In genomic region chr20:57888591-57888990, GRCh38 we compare ENCODE assay signal across 16 cellular contexts.
DNase-seq lines count a peak whose midpoint lies in the region; ATAC-seq and TF ChIP-seq lines count a peak whose summit lies in the region.
"Had no signal": no experiment of that assay in that cellular context is flagged by ENCODE, and none has a peak within 500 bp of the region (broad histone marks: within the 10 kb centered on the region; RNA-seq: fewer than 3 reads in every experiment).

No MANE protein-coding gene starts in this region.

- H3K79me2 ChIP-seq in trophoblast cell (ENCODE audit: control insufficient read depth, insufficient read depth, low read length, poor library complexity), result no peaks in the 10 kb centered on the region

- no peaks in the 10 kb centered on the region for H3K9me3 Mint-ChIP-seq in natural killer cell treated with Interleukin-12 subunit alpha and Interleukin-12 subunit beta and Interleukin-15 and Interleukin-18, amount 100 ng/mL, for 72 hours
- H3K9me3 Mint-ChIP-seq in natural killer cell, result no peaks in the 10 kb centered on the region
- H3K9me3 Mint-ChIP-seq in activated T-helper 1 cell treated with anti-CD3 and anti-CD28 coated beads, Interleukin-12 subunit alpha, Interleukin-12 subunit beta, Interleukin-2, Interleukin-4 antibody, amounts not matched to agents 30 ng/mL and 10 ng/mL and 1 ng/mL, durations not matched to agents 14 hours and 24 hours and 36 hours, result no peaks in the 10 kb centered on the region

- H3K36me3 ChIP-seq in trophoblast cell (ENCODE audit: control insufficient read depth in 1 of 2, insufficient read depth in 2 of 2, low read length in 2 of 2), result no peaks in the 10 kb centered on the region
- H3K36me3 ChIP-seq: BE2C had no signal

- no peak overlapping the region for H3K4me2 ChIP-seq in trophoblast cell (ENCODE audit: low read length)

- DNase-seq in natural killer cell treated with Interleukin-12 subunit alpha and Interleukin-12 subunit beta and Interleukin-15 and Interleukin-18, amount 100 ng/mL, for 72 hours (ENCODE audit: low spot score), result peak; percentile 56
- DNase-seq in natural killer cell, result no peak
- peak; percentile 47 for DNase-seq in coronary artery (ENCODE audit: low spot score)
- DNase-seq in trophoblast cell, result peak; percentile 21 to 52
- no peak for DNase-seq in islet precursor cell
- no peak for DNase-seq in activated T-helper 1 cell treated with anti-CD3 and anti-CD28 coated beads, Interleukin-12 subunit alpha, Interleukin-12 subunit beta, Interleukin-2, Interleukin-4 antibody, amounts not matched to agents 30 ng/mL and 10 ng/mL and 1 ng/mL, durations not matched to agents 14 hours and 24 hours and 36 hours (ENCODE audit: low spot score)
- DNase-seq: ACHN; BE2C; C1 segment of cervical spinal cord; CD4-positive, CD25-positive, alpha-beta regulatory T cell; CD8-positive, alpha-beta memory T cell; COR-L47; GOT3; H9 had no signal

- no peaks in the 10 kb centered on the region for H3K27me3 ChIP-seq in trophoblast cell (ENCODE audit: insufficient read depth, low read length)
- H3K27me3 ChIP-seq: BE2C had no signal

- no peak overlapping the region for H4K8ac ChIP-seq in trophoblast cell (ENCODE audit: low read depth, low read length)

- no peak overlapping the region for H3K4ac ChIP-seq in trophoblast cell (ENCODE audit: low read depth, low read length)

- H3K18ac ChIP-seq in trophoblast cell (ENCODE audit: low read length), result no peak overlapping the region

- no peak overlapping the region for H3K9ac ChIP-seq in trophoblast cell (ENCODE audit: low read length)

- no peak overlapping the region for H4K91ac ChIP-seq in trophoblast cell (ENCODE audit: low read depth, low read length)

- intact Hi-C loops in natural killer cell (cut with micrococcal nuclease), result no loop called here
- intact Hi-C loops in activated T-helper 1 cell treated with anti-CD3 and anti-CD28 coated beads, Interleukin-12 subunit alpha, Interleukin-12 subunit beta, Interleukin-2, Interleukin-4 antibody, amounts not matched to agents 30 ng/mL and 10 ng/mL and 1 ng/mL, durations not matched to agents 14 hours and 24 hours and 36 hours (cut with micrococcal nuclease), result no loop called here

- ATAC-seq in natural killer cell treated with Interleukin-12 subunit alpha and Interleukin-12 subunit beta and Interleukin-15 and Interleukin-18, amount 100 ng/mL, for 72 hours, result peak in 1 of 2 donors; percentile 59
- ATAC-seq in natural killer cell, result no peak
- ATAC-seq: HepG2 had no signal

- no peaks in the 10 kb centered on the region for H3K79me1 ChIP-seq in trophoblast cell (ENCODE audit: low read length)

- H3K27ac ChIP-seq in coronary artery (no peak overlapping the region), trophoblast cell (ENCODE audit: low read depth, low read length) (no peak overlapping the region)

- no peak overlapping the region for H2BK120ac ChIP-seq in trophoblast cell (ENCODE audit: insufficient read depth, low read length, poor library complexity)

- no peak overlapping the region for H3K23ac ChIP-seq in trophoblast cell (ENCODE audit: low read length)

- no peaks in the 10 kb centered on the region for H3K4me1 Mint-ChIP-seq in natural killer cell treated with Interleukin-12 subunit alpha and Interleukin-12 subunit beta and Interleukin-15 and Interleukin-18, amount 100 ng/mL, for 72 hours (ENCODE audit: low read depth in 2 of 2)
- H3K4me1 Mint-ChIP-seq in natural killer cell, result no peaks in the 10 kb centered on the region
- H3K4me1 Mint-ChIP-seq in activated T-helper 1 cell treated with anti-CD3 and anti-CD28 coated beads, Interleukin-12 subunit alpha, Interleukin-12 subunit beta, Interleukin-2, Interleukin-4 antibody, amounts not matched to agents 30 ng/mL and 10 ng/mL and 1 ng/mL, durations not matched to agents 14 hours and 24 hours and 36 hours (ENCODE audit: low read depth), result no peaks in the 10 kb centered on the region
- H3K4me1 Mint-ChIP-seq: CD4-positive, CD25-positive, alpha-beta regulatory T cell had no signal

- no peak overlapping the region for H3K14ac ChIP-seq in trophoblast cell (ENCODE audit: low read length)

- H3K4me3 ChIP-seq in coronary artery, result no peak overlapping the region
- H3K4me3 ChIP-seq in trophoblast cell (ENCODE audit: low read depth, low read length), result no peak overlapping the region

- no CpG with 5 or more reads among the region's 5 CpGs for WGBS in trophoblast cell (ENCODE audit: extremely low coverage, insufficient coverage, insufficient read length)

- H3K4me3 Mint-ChIP-seq in natural killer cell treated with Interleukin-12 subunit alpha and Interleukin-12 subunit beta and Interleukin-15 and Interleukin-18, amount 100 ng/mL, for 72 hours, result no peak overlapping the region
- H3K4me3 Mint-ChIP-seq in natural killer cell, result no peak overlapping the region
- no peak overlapping the region for H3K4me3 Mint-ChIP-seq in activated T-helper 1 cell treated with anti-CD3 and anti-CD28 coated beads, Interleukin-12 subunit alpha, Interleukin-12 subunit beta, Interleukin-2, Interleukin-4 antibody, amounts not matched to agents 30 ng/mL and 10 ng/mL and 1 ng/mL, durations not matched to agents 14 hours and 24 hours and 36 hours
- H3K4me3 Mint-ChIP-seq: CD4-positive, CD25-positive, alpha-beta regulatory T cell; CD8-positive, alpha-beta memory T cell; H9; IgD-negative memory B cell had no signal

- no peak overlapping the region for H2BK12ac ChIP-seq in trophoblast cell (ENCODE audit: low read length)

- H3K27ac Mint-ChIP-seq in natural killer cell treated with Interleukin-12 subunit alpha and Interleukin-12 subunit beta and Interleukin-15 and Interleukin-18, amount 100 ng/mL, for 72 hours, result no peak overlapping the region
- no peak overlapping the region for H3K27ac Mint-ChIP-seq in natural killer cell
- H3K27ac Mint-ChIP-seq in activated T-helper 1 cell treated with anti-CD3 and anti-CD28 coated beads, Interleukin-12 subunit alpha, Interleukin-12 subunit beta, Interleukin-2, Interleukin-4 antibody, amounts not matched to agents 30 ng/mL and 10 ng/mL and 1 ng/mL, durations not matched to agents 14 hours and 24 hours and 36 hours, result no peak overlapping the region
- H3K27ac Mint-ChIP-seq: CD8-positive, alpha-beta memory T cell; H9; IgD-negative memory B cell had no signal

- H4K12ac ChIP-seq in trophoblast cell (ENCODE audit: low read depth, low read length), result no peak overlapping the region

- H2AFZ ChIP-seq in trophoblast cell (ENCODE audit: insufficient read depth, low read length, poor library complexity), result no peak overlapping the region

- TF ChIP-seq CTCF in natural killer cell (IDR thresholded peaks at IDR 0.05), result no peak
- TF ChIP-seq CTCF in coronary artery (IDR thresholded peaks at IDR 0.05), result no peak

- peaks cover 1% of the 10 kb centered on the region for H3K9me3 ChIP-seq in trophoblast cell (ENCODE audit: insufficient read depth, low read depth, low read length)
- H3K9me3 ChIP-seq: BE2C had no signal

- no peaks in the 10 kb centered on the region for H3K36me3 Mint-ChIP-seq in natural killer cell treated with Interleukin-12 subunit alpha and Interleukin-12 subunit beta and Interleukin-15 and Interleukin-18, amount 100 ng/mL, for 72 hours
- no peaks in the 10 kb centered on the region for H3K36me3 Mint-ChIP-seq in natural killer cell
- no peaks in the 10 kb centered on the region for H3K36me3 Mint-ChIP-seq in activated T-helper 1 cell treated with anti-CD3 and anti-CD28 coated beads, Interleukin-12 subunit alpha, Interleukin-12 subunit beta, Interleukin-2, Interleukin-4 antibody, amounts not matched to agents 30 ng/mL and 10 ng/mL and 1 ng/mL, durations not matched to agents 14 hours and 24 hours and 36 hours (ENCODE audit: low read depth)
- H3K36me3 Mint-ChIP-seq: CD4-positive, CD25-positive, alpha-beta regulatory T cell; CD8-positive, alpha-beta memory T cell; IgD-negative memory B cell had no signal

- H3K4me1 ChIP-seq in trophoblast cell (ENCODE audit: control insufficient read depth in 1 of 2, insufficient read depth in 2 of 2, low read length in 2 of 2), result no peaks in the 10 kb centered on the region
- H3K4me1 ChIP-seq: BE2C had no signal

- H2BK5ac ChIP-seq in trophoblast cell (ENCODE audit: low read depth, low read length, poor library complexity), result no peak overlapping the region

- H3K27me3 Mint-ChIP-seq in natural killer cell treated with Interleukin-12 subunit alpha and Interleukin-12 subunit beta and Interleukin-15 and Interleukin-18, amount 100 ng/mL, for 72 hours, result peaks cover 19 to 32% of the 10 kb centered on the region in 2 donors
- H3K27me3 Mint-ChIP-seq in natural killer cell (ENCODE audit: low read depth in 2 of 2), result peaks cover 12 to 24% of the 10 kb centered on the region in 2 donors
- peaks cover 4% of the 10 kb centered on the region for H3K27me3 Mint-ChIP-seq in activated T-helper 1 cell treated with anti-CD3 and anti-CD28 coated beads, Interleukin-12 subunit alpha, Interleukin-12 subunit beta, Interleukin-2, Interleukin-4 antibody, amounts not matched to agents 30 ng/mL and 10 ng/mL and 1 ng/mL, durations not matched to agents 14 hours and 24 hours and 36 hours (ENCODE audit: insufficient read depth)

- H2AK5ac ChIP-seq in trophoblast cell (ENCODE audit: low read length), result no peak overlapping the region

Comparison
In these comparisons a context has a peak if more than half of its experiments do, and no peak if none do; other contexts are left out.
1. DNase-seq: peak in natural killer cell treated with Interleukin-12 subunit alpha and Interleukin-12 subunit beta and Interleukin-15 and Interleukin-18, amount 100 ng/mL, for 72 hours (single experiment), coronary artery (single experiment) and trophoblast cell (2 of 2); none in natural killer cell (single experiment), islet precursor cell (single experiment) and activated T-helper 1 cell treated with anti-CD3 and anti-CD28 coated beads, Interleukin-12 subunit alpha, Interleukin-12 subunit beta, Interleukin-2, Interleukin-4 antibody, amounts not matched to agents 30 ng/mL and 10 ng/mL and 1 ng/mL, durations not matched to agents 14 hours and 24 hours and 36 hours (single experiment).